32 cellular contexts compared by ENCODE assay signal in the genomic region with DNA sequence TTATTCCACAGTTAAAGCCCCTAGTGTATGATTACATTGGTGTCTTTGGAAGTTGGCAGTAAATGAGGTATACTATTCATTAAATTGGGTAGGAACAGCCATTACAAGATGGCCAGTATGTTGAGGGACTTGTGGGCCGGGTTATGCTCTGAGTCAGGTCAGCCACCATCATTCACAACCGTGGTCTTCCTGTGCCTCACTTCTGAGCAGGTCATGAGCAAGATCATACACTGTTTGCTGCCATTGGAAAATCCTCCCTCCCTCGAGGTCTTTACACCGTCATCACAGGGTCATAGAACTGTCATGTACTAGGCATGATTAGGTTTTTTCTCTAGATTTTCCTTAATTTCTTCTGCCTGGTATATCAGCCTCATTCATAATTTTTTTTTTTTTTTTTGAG.
"Had no signal": no experiment of that assay in that cellular context is flagged by ENCODE, and none has a peak within 500 bp of the region (broad histone marks: within the 10 kb centered on the region; RNA-seq: fewer than 3 reads in every experiment).

No MANE protein-coding gene starts in this region.

- H3K27ac ChIP-seq: Peyer's patch, SJSA1 had no signal

- H3K4me3 ChIP-seq: Peyer's patch, SJSA1 had no signal

- H3K36me3 Mint-ChIP-seq: activated CD8-positive, alpha-beta memory T cell treated with anti-CD3 and anti-CD28 coated beads, Interleukin-2, amount 10 ng/mL, durations not matched to agents 7 days and 5 days; brain had no signal

- H3K27ac Mint-ChIP-seq: activated CD4-positive, alpha-beta T cell treated with anti-CD3 and anti-CD28 coated beads, Interleukin-2, amount 10 ng/mL, durations not matched to agents 24 days and 14 days; activated CD8-positive, alpha-beta memory T cell treated with anti-CD3 and anti-CD28 coated beads, Interleukin-2, amount 10 ng/mL, durations not matched to agents 7 days and 5 days; brain; T-helper 1 cell treated with Interleukin-12 subunit alpha and Interleukin-12 subunit beta and Interleukin-4 antibody, amounts not matched to agents 30 μg/mL and 1 μg/mL, for 36 hours; T-helper 2 cell treated with Interferon-gamma antibody and Interleukin-4, amounts not matched to agents 5 μg/mL and 100 μg/mL, for 36 hours had no signal

- H3K27me3 Mint-ChIP-seq: activated CD8-positive, alpha-beta memory T cell treated with anti-CD3 and anti-CD28 coated beads, Interleukin-2, amount 10 ng/mL, durations not matched to agents 7 days and 5 days had no signal

- H3K9ac ChIP-seq: SK-N-SH had no signal

- H3K27me3 ChIP-seq: Peyer's patch, SJSA1 had no signal

- FAIRE-seq: bronchial epithelial cell, TTC549 had no signal

- H3K4me1 Mint-ChIP-seq: activated CD4-positive, alpha-beta T cell treated with anti-CD3 and anti-CD28 coated beads, Interleukin-2, amount 10 ng/mL, durations not matched to agents 24 days and 14 days; activated CD8-positive, alpha-beta memory T cell treated with anti-CD3 and anti-CD28 coated beads, Interleukin-2, amount 10 ng/mL, durations not matched to agents 7 days and 5 days; brain had no signal

- H3K4me2 ChIP-seq: SK-N-SH had no signal

- H3K9me3 ChIP-seq: Peyer's patch, SJSA1, SK-N-SH had no signal

- ATAC-seq: activated CD8-positive, alpha-beta memory T cell treated with anti-CD3 and anti-CD28 coated beads, Interleukin-2, amount 10 ng/mL, durations not matched to agents 7 days and 5 days; PC-3 had no signal

- H3K36me3 ChIP-seq: Peyer's patch, SJSA1 had no signal

- H3K4me3 Mint-ChIP-seq: activated CD4-positive, alpha-beta T cell treated with anti-CD3 and anti-CD28 coated beads, Interleukin-2, amount 10 ng/mL, durations not matched to agents 24 days and 14 days; activated CD8-positive, alpha-beta memory T cell treated with anti-CD3 and anti-CD28 coated beads, Interleukin-2, amount 10 ng/mL, durations not matched to agents 7 days and 5 days; brain; T-helper 1 cell treated with Interleukin-12 subunit alpha and Interleukin-12 subunit beta and Interleukin-4 antibody, amounts not matched to agents 30 μg/mL and 1 μg/mL, for 36 hours; T-helper 2 cell treated with Interferon-gamma antibody and Interleukin-4, amounts not matched to agents 5 μg/mL and 100 μg/mL, for 36 hours had no signal

- DNase-seq: activated CD4-positive, alpha-beta T cell treated with anti-CD3 and anti-CD28 coated beads, Interleukin-2, amount 10 ng/mL, durations not matched to agents 24 days and 14 days; activated CD4-positive, alpha-beta T cell treated with anti-CD3 and anti-CD28 coated beads, Interleukin-2, amount 50 U/mL, for 4 hours; activated CD8-positive, alpha-beta memory T cell treated with anti-CD3 and anti-CD28 coated beads for 24 hours; activated CD8-positive, alpha-beta memory T cell treated with anti-CD3 and anti-CD28 coated beads, Interleukin-2, amount 10 ng/mL, durations not matched to agents 7 days and 5 days; activated CD8-positive, alpha-beta memory T cell treated with anti-CD3 and anti-CD28 coated beads, Interleukin-2, amount 50 U/mL, for 48 hours; activated effector memory CD4-positive, alpha-beta T cell treated with Interleukin-2 at 50 U/mL for 16 hours; activated naive CD4-positive, alpha-beta T cell treated with anti-CD3 and anti-CD28 coated beads, Interleukin-2, amount 50 U/mL, for 16 hours; anterior cingulate cortex; caudate nucleus; cerebellar nuclear complex; NCI-H1105; NCI-H1417 treated with DMSO at 0.1 percent for 48 hours; NCI-H187 treated with DMSO at 0.1 percent for 48 hours; NCI-H2081; NCI-H2171 treated with DMSO at 0.1 percent for 48 hours; NCI-H2227 treated with DMSO at 0.1 percent for 48 hours; NCI-H446; NCI-H510A treated with DMSO at 0.1 percent for 48 hours; NCI-H526 treated with DMSO at 0.1 percent for 48 hours; NCI-H82; NK-92 treated with Interleukin-12 subunit alpha and Interleukin-12 subunit beta, amount 100 ng/mL, for 24 hours; PC-3; Peyer's patch; RPMI8226; SHP77 treated with DMSO at 0.1 percent for 48 hours; SK-N-SH had no signal

- H3K9me3 Mint-ChIP-seq: activated CD4-positive, alpha-beta T cell treated with anti-CD3 and anti-CD28 coated beads, Interleukin-2, amount 10 ng/mL, durations not matched to agents 24 days and 14 days; brain; T-helper 1 cell treated with Interleukin-12 subunit alpha and Interleukin-12 subunit beta and Interleukin-4 antibody, amounts not matched to agents 30 μg/mL and 1 μg/mL, for 36 hours; T-helper 2 cell treated with Interferon-gamma antibody and Interleukin-4, amounts not matched to agents 5 μg/mL and 100 μg/mL, for 36 hours had no signal

- H3K4me1 ChIP-seq: SJSA1 had no signal
